In the genomic region with DNA sequence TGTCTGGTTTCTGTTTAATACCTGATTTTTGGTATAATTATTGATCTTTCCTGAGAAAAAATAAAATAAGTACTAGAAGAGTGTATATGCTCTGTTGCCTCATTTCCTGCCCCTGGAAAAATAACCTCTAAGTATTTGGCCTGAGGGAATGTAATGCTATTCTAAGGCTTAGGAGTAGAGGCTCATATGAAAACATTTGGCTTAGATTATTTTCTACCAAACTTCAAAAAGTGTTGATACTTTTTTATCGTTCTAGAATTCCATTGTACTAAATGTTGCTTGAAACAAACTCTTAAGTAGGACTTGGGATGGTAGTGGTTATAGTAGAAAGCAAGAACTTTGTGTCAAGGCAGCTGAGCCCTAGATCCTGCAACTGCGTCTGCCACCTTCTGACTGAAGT, we compare ENCODE assay signal across 19 cellular contexts. TPM values are rescaled to one million over a fixed set of nuclear protein-coding genes. Genes with fewer than 3 reads are reported as not detected.
DNase-seq lines count a peak whose midpoint lies in the region; ATAC-seq and TF ChIP-seq lines count a peak whose summit lies in the region.
"Had no signal": no experiment of that assay in that cellular context is flagged by ENCODE, and none has a peak within 500 bp of the region (broad histone marks: within the 10 kb centered on the region; RNA-seq: fewer than 3 reads in every experiment).

No MANE protein-coding gene starts in this region.

- peak; percentile 53 for DNase-seq in AG10803 (ENCODE audit: low read depth)
- DNase-seq in ELR (ENCODE audit: low read depth): peak; percentile 54
- no peak for DNase-seq in T-helper 17 cell
- DNase-seq in fibroblast of the aortic adventitia (ENCODE audit: low read depth): peak; percentile 23
- no peak for DNase-seq in COLO668 (lab: John Stamatoyannopoulos, UW; ENCODE audit: unreplicated experiment)
- DNase-seq in GOT3 (lab: John Stamatoyannopoulos, UW): no peak
- no peak for DNase-seq in AML-193 (lab: John Stamatoyannopoulos, UW)
- DNase-seq: activated CD4-positive, alpha-beta T cell treated with anti-CD3 and anti-CD28 coated beads, Interleukin-2, amount 50 U/mL, for 4 hours; Calu3; esophagus squamous epithelium; heart left ventricle; NCI-H146; NCI-H2171; NCI-H69; SHP77; stimulated activated naive B cell treated with anti-CD40 and anti-IgM and Interleukin-4, amounts not matched to agents 10 μg/mL and 1 μg/mL and 100 μg/mL, for 72 hours had no signal

- H3K27ac Mint-ChIP-seq in T-helper 17 cell: peak overlapping the region; percentile 34
- H3K27ac Mint-ChIP-seq: stimulated activated naive B cell treated with anti-CD40 and anti-IgM and Interleukin-4, amounts not matched to agents 10 μg/mL and 1 μg/mL and 100 μg/mL, for 72 hours; T-helper 1 cell treated with Interleukin-12 subunit alpha and Interleukin-12 subunit beta and Interleukin-4 antibody, amounts not matched to agents 30 μg/mL and 1 μg/mL, for 36 hours had no signal

- peaks cover 6% of the 10 kb centered on the region for H3K36me3 Mint-ChIP-seq in T-helper 17 cell (ENCODE audit: low read depth)

- H3K9me3 ChIP-seq in T-helper 17 cell (ENCODE audit: control insufficient read depth, low read length, poor library complexity, severe bottlenecking): no peaks in the 10 kb centered on the region
- H3K9me3 ChIP-seq: esophagus squamous epithelium, heart left ventricle had no signal

- H3K4me3 ChIP-seq in AG10803 (ENCODE audit: low read length) (no peak overlapping the region), fibroblast of the aortic adventitia (ENCODE audit: low read depth, low read length) (no peak overlapping the region)
- H3K4me3 ChIP-seq: esophagus squamous epithelium, heart left ventricle had no signal

- peaks cover 14% of the 10 kb centered on the region for H3K4me1 Mint-ChIP-seq in T-helper 17 cell
- H3K4me1 Mint-ChIP-seq: stimulated activated naive B cell treated with anti-CD40 and anti-IgM and Interleukin-4, amounts not matched to agents 10 μg/mL and 1 μg/mL and 100 μg/mL, for 72 hours had no signal

- no peak for TF ChIP-seq CTCF in AG10803 (conservative IDR thresholded peaks at IDR 0.05; ENCODE audit: low read length)
- TF ChIP-seq CTCF in fibroblast of the aortic adventitia (IDR thresholded peaks at IDR 0.05; ENCODE audit: insufficient read depth, low read length): no peak

- H3K4me3 Mint-ChIP-seq in T-helper 17 cell: no peak overlapping the region
- H3K4me3 Mint-ChIP-seq: stimulated activated naive B cell treated with anti-CD40 and anti-IgM and Interleukin-4, amounts not matched to agents 10 μg/mL and 1 μg/mL and 100 μg/mL, for 72 hours; T-helper 1 cell treated with Interleukin-12 subunit alpha and Interleukin-12 subunit beta and Interleukin-4 antibody, amounts not matched to agents 30 μg/mL and 1 μg/mL, for 36 hours had no signal

- H3K27me3 Mint-ChIP-seq in T-helper 17 cell: no peaks in the 10 kb centered on the region
- H3K27me3 Mint-ChIP-seq: stimulated activated naive B cell treated with anti-CD40 and anti-IgM and Interleukin-4, amounts not matched to agents 10 μg/mL and 1 μg/mL and 100 μg/mL, for 72 hours had no signal

- no peak for ATAC-seq in T-helper 17 cell
- no peak for ATAC-seq in GM19328 (IDR thresholded peaks at IDR 0.05; ENCODE audit: unreplicated experiment)
- ATAC-seq: heart left ventricle; HepG2; stimulated activated naive B cell treated with anti-CD40 and anti-IgM and Interleukin-4, amounts not matched to agents 10 μg/mL and 1 μg/mL and 100 μg/mL, for 72 hours had no signal

RNA-seq across cellular contexts. Expression of gene COG3, which starts 57.8 kb away (rescaled TPM):
- total RNA-seq in T-helper 17 cell: 10 to 100 TPM; 42.5 to 50.8 TPM
- 31.0 and 31.2 TPM in 2 replicates for total RNA-seq in fibroblast of the aortic adventitia (ENCODE audit: low replicate concordance)

Comparison
In these comparisons a context has a peak if more than half of its experiments do, and no peak if none do; other contexts are left out.
1. DNase-seq: peak in AG10803 (single experiment), ELR (single experiment) and fibroblast of the aortic adventitia (single experiment); none in T-helper 17 cell (0 of 3), COLO668 (single experiment), GOT3 (single experiment) and AML-193 (0 of 2).